27 cellular contexts compared by ENCODE assay signal in the genomic region with DNA sequence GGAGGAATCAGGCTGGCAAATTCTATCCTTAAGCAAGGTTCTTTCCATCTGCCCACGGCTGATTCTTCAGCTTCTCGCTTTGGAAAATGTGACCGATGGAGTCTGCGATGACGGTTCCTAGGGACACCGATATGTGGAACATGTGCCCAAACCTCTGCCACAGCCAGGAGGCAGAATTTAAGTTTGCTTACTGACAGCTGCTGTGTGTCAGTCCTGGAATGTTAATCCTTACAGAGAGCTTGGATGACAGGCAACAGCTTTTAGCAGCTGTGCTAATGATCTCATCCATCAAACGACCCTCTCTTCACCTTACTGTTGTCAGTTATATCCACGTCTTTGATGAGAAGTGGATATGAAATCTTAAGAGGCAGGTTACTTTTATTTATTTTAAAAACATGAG. TPM values are rescaled to one million over a fixed set of nuclear protein-coding genes. Genes with fewer than 3 reads are reported as not detected.
DNase-seq lines count a peak whose midpoint lies in the region; ATAC-seq and TF ChIP-seq lines count a peak whose summit lies in the region.
"Had no signal": no experiment of that assay in that cellular context is flagged by ENCODE, and none has a peak within 500 bp of the region (broad histone marks: within the 10 kb centered on the region; RNA-seq: fewer than 3 reads in every experiment).

No MANE protein-coding gene starts in this region.

- peak; percentile 52 for DNase-seq in ELF-1 (ENCODE audit: low read depth, low spot score)
- DNase-seq in NCI-H524 (lab: John Stamatoyannopoulos, UW) = peak; percentile 79 to 95
- peak; percentile 13 for DNase-seq in fibroblast of pulmonary artery (ENCODE audit: low read depth)
- peak; percentile 37 for DNase-seq in neuronal stem cell (ENCODE audit: low spot score)
- no peak for DNase-seq in GM19238 (ENCODE audit: insufficient read length, low spot score)
- no peak for DNase-seq in ureter (ENCODE audit: low spot score)
- DNase-seq: activated CD4-positive, alpha-beta T cell treated with anti-CD3 and anti-CD28 coated beads, Interleukin-2, amount 50 U/mL, for 1 hour; foreskin melanocyte; hypothalamus; lower lobe of right lung; naive B cell; NCI-H1930; NCI-H226; NK-92 treated with Interleukin-12 subunit alpha and Interleukin-12 subunit beta, amount 100 ng/mL, for 24 hours; ovary; Peyer's patch; sigmoid colon; stimulated activated CD4-positive, alpha-beta T cell treated with anti-CD3 and anti-CD28 coated beads, Interleukin-1b, Interleukin-23, amount 100 ng/mL, for 48 hours; WERI-Rb-1 had no signal

- H3K9me3 Mint-ChIP-seq in stimulated activated memory B cell treated with anti-CD40 and anti-IgM and Interleukin-4, amounts not matched to agents 10 μg/mL and 1 μg/mL and 100 μg/mL, for 72 hours = peaks cover under 1% of the 10 kb centered on the region
- H3K9me3 Mint-ChIP-seq: activated naive CD4-positive, alpha-beta T cell treated with anti-CD3 and anti-CD28 coated beads, Interleukin-2, amount 50 U/mL, for 24 hours; CD14-positive monocyte; T-helper 1 cell treated with Interleukin-12 subunit alpha and Interleukin-12 subunit beta and Interleukin-4 antibody, amounts not matched to agents 30 μg/mL and 1 μg/mL, for 36 hours had no signal

- no peak overlapping the region for H4K8ac ChIP-seq in neuronal stem cell (ENCODE audit: low read depth, low read length)

- H3K4me2 ChIP-seq in neuronal stem cell (ENCODE audit: insufficient read depth, low read length, poor library complexity, severe bottlenecking) = no peak overlapping the region

- H3K27ac Mint-ChIP-seq in stimulated activated memory B cell treated with anti-CD40 and anti-IgM and Interleukin-4, amounts not matched to agents 10 μg/mL and 1 μg/mL and 100 μg/mL, for 72 hours = no peak overlapping the region
- H3K27ac Mint-ChIP-seq: activated naive CD4-positive, alpha-beta T cell treated with anti-CD3 and anti-CD28 coated beads, Interleukin-2, amount 50 U/mL, for 24 hours; CD14-positive monocyte; naive B cell; T-helper 1 cell treated with Interleukin-12 subunit alpha and Interleukin-12 subunit beta and Interleukin-4 antibody, amounts not matched to agents 30 μg/mL and 1 μg/mL, for 36 hours had no signal

- no peaks in the 10 kb centered on the region for H3K27me3 ChIP-seq in neuronal stem cell (ENCODE audit: control insufficient read depth in 3 of 3, insufficient read depth in 3 of 3, low read depth in 1 of 3, low read length in 3 of 3)
- H3K27me3 ChIP-seq: ovary, Peyer's patch, sigmoid colon had no signal

- no peaks in the 10 kb centered on the region for H3K36me3 Mint-ChIP-seq in stimulated activated memory B cell treated with anti-CD40 and anti-IgM and Interleukin-4, amounts not matched to agents 10 μg/mL and 1 μg/mL and 100 μg/mL, for 72 hours
- H3K36me3 Mint-ChIP-seq: activated naive CD4-positive, alpha-beta T cell treated with anti-CD3 and anti-CD28 coated beads, Interleukin-2, amount 50 U/mL, for 24 hours; CD14-positive monocyte; naive B cell had no signal

- H3K18ac ChIP-seq in neuronal stem cell (ENCODE audit: low read length) = no peak overlapping the region

- H3K36me3 ChIP-seq in neuronal stem cell (replicated peaks in 1 of 2; ENCODE audit: control insufficient read depth in 2 of 2, insufficient read depth in 2 of 2, low read length in 2 of 2) = no peaks in the 10 kb centered on the region
- H3K36me3 ChIP-seq: lower lobe of right lung, ovary, Peyer's patch, sigmoid colon, WERI-Rb-1 had no signal

- H3K79me1 ChIP-seq in neuronal stem cell (ENCODE audit: low read depth, low read length) = no peaks in the 10 kb centered on the region

- no peak overlapping the region for H4K91ac ChIP-seq in neuronal stem cell (ENCODE audit: low read depth, low read length, poor library complexity)

- no peak overlapping the region for H2BK15ac ChIP-seq in neuronal stem cell (ENCODE audit: low read length)

- no peak overlapping the region for H2AK5ac ChIP-seq in neuronal stem cell (ENCODE audit: low read depth, low read length)

- WGBS in neuronal stem cell (ENCODE audit: extremely low coverage in 2 of 2, insufficient read length in 2 of 2, insufficient replicate concordance in 1 of 2), 2 donors = no CpG with 5 or more reads among the region's 8 CpGs

- no peaks in the 10 kb centered on the region for H3K4me1 Mint-ChIP-seq in stimulated activated memory B cell treated with anti-CD40 and anti-IgM and Interleukin-4, amounts not matched to agents 10 μg/mL and 1 μg/mL and 100 μg/mL, for 72 hours
- H3K4me1 Mint-ChIP-seq: activated naive CD4-positive, alpha-beta T cell treated with anti-CD3 and anti-CD28 coated beads, Interleukin-2, amount 50 U/mL, for 24 hours; CD14-positive monocyte; naive B cell had no signal

- no peak overlapping the region for H3K4ac ChIP-seq in neuronal stem cell (ENCODE audit: low read length)

- H3K9ac ChIP-seq in neuronal stem cell (ENCODE audit: low read depth, low read length, poor library complexity) = no peak overlapping the region

- no peak overlapping the region for H2BK5ac ChIP-seq in neuronal stem cell (ENCODE audit: low read length)

- H3K27me3 Mint-ChIP-seq in stimulated activated memory B cell treated with anti-CD40 and anti-IgM and Interleukin-4, amounts not matched to agents 10 μg/mL and 1 μg/mL and 100 μg/mL, for 72 hours = no peaks in the 10 kb centered on the region
- H3K27me3 Mint-ChIP-seq: activated naive CD4-positive, alpha-beta T cell treated with anti-CD3 and anti-CD28 coated beads, Interleukin-2, amount 50 U/mL, for 24 hours had no signal

- no peak for TF ChIP-seq CTCF in fibroblast of pulmonary artery (IDR thresholded peaks at IDR 0.05; ENCODE audit: low read length, missing control alignments)

- H3K4me3 ChIP-seq in fibroblast of pulmonary artery (replicated peaks; ENCODE audit: low read depth, low read length) (no peak overlapping the region), neuronal stem cell (ENCODE audit: low read length in 2 of 2) (no peak overlapping the region)
- H3K4me3 ChIP-seq: lower lobe of right lung, ovary, Peyer's patch, sigmoid colon had no signal

- no peak overlapping the region for H2BK12ac ChIP-seq in neuronal stem cell (ENCODE audit: low read length)

- H3K4me1 ChIP-seq in neuronal stem cell (ENCODE audit: control insufficient read depth in 2 of 2, insufficient read depth in 1 of 2, low read depth in 1 of 2, low read length in 2 of 2) = peaks cover 0 to 2% of the 10 kb centered on the region in 2 donors
- H3K4me1 ChIP-seq: lower lobe of right lung, Peyer's patch had no signal

- no peak overlapping the region for H3K14ac ChIP-seq in neuronal stem cell (ENCODE audit: low read length)

- no peak overlapping the region for H3K23ac ChIP-seq in neuronal stem cell (ENCODE audit: low read depth, low read length, poor library complexity)

- no peaks in the 10 kb centered on the region for H3K9me3 ChIP-seq in neuronal stem cell (replicated peaks in 1 of 2; ENCODE audit: control insufficient read depth in 2 of 2, insufficient read depth in 1 of 2, low read depth in 1 of 2, low read length in 2 of 2)
- H3K9me3 ChIP-seq: lower lobe of right lung, ovary, Peyer's patch had no signal

- no peak overlapping the region for H3K27ac ChIP-seq in neuronal stem cell (replicated peaks; ENCODE audit: low read length)
- H3K27ac ChIP-seq: lower lobe of right lung, ovary, Peyer's patch, sigmoid colon, WERI-Rb-1 had no signal

- H2AFZ ChIP-seq in neuronal stem cell (ENCODE audit: low read length) = no peak overlapping the region

- no peak overlapping the region for H3K4me3 Mint-ChIP-seq in stimulated activated memory B cell treated with anti-CD40 and anti-IgM and Interleukin-4, amounts not matched to agents 10 μg/mL and 1 μg/mL and 100 μg/mL, for 72 hours
- H3K4me3 Mint-ChIP-seq: activated naive CD4-positive, alpha-beta T cell treated with anti-CD3 and anti-CD28 coated beads, Interleukin-2, amount 50 U/mL, for 24 hours; CD14-positive monocyte; naive B cell; T-helper 1 cell treated with Interleukin-12 subunit alpha and Interleukin-12 subunit beta and Interleukin-4 antibody, amounts not matched to agents 30 μg/mL and 1 μg/mL, for 36 hours had no signal

- H2BK120ac ChIP-seq in neuronal stem cell (ENCODE audit: low read depth, low read length) = no peak overlapping the region

- no peak for ATAC-seq in GM21825 (IDR thresholded peaks at IDR 0.05; ENCODE audit: unreplicated experiment)
- no peak for ATAC-seq in stimulated activated memory B cell treated with anti-CD40 and anti-IgM and Interleukin-4, amounts not matched to agents 10 μg/mL and 1 μg/mL and 100 μg/mL, for 72 hours

RNA-seq across cellular contexts. Expression of a gene that starts 11.4 kb away (rescaled TPM):
- polyA plus RNA-seq in neuronal stem cell (2013, experiment 1 of 2) = not detected
- not detected for polyA plus RNA-seq in neuronal stem cell (2013, experiment 2 of 2)
- total RNA-seq in ureter = not detected
- total RNA-seq: epithelial cell of proximal tubule, lower lobe of right lung, ovary, sigmoid colon, SK-MEL-5, temporal lobe had no signal
- polyA plus RNA-seq: CD14-positive monocyte, ovary had no signal

RNA-seq across cellular contexts. Expression of a gene that starts 37.6 kb away (rescaled TPM):
- polyA plus RNA-seq in neuronal stem cell (2013, experiment 1 of 2) = not detected
- not detected for polyA plus RNA-seq in neuronal stem cell (2013, experiment 2 of 2)
- not detected for total RNA-seq in ureter
- total RNA-seq: epithelial cell of proximal tubule, lower lobe of right lung, ovary, Peyer's patch, sigmoid colon, SK-MEL-5, temporal lobe had no signal
- polyA plus RNA-seq: CD14-positive monocyte, ovary, sigmoid colon had no signal

Comparison
In these comparisons a context has a peak if more than half of its experiments do, and no peak if none do; other contexts are left out.
1. DNase-seq: peak in ELF-1 (single experiment), NCI-H524 (2 of 2), fibroblast of pulmonary artery (single experiment) and neuronal stem cell (single experiment); none in GM19238 (single experiment) and ureter (single experiment).